1 cellular context compared by ENCODE assay signal in genomic region chr1:35555212-35555584, GRCh38.
TF ChIP-seq lines count a peak whose summit lies in the region.

No MANE protein-coding gene starts in this region.

TF ChIP-seq in HepG2, 621 proteins besides CTCF, POLR2A, EP300 and RAD21:
- TF ChIP-seq MAFF (IDR thresholded peaks at IDR 0.05; ENCODE audit: low read depth, low read length) (no peak), FOXK2 (IDR thresholded peaks at IDR 0.05) (no peak)
